ENCODE assay signal across 20 cellular contexts in genomic region chr4:1258457-1258856, GRCh38. TPM values are rescaled to one million over a fixed set of nuclear protein-coding genes. Genes with fewer than 3 reads are reported as not detected.
A peak's percentile ranks its signal among the peaks of the same experiment; 100 is the strongest.
DNase-seq lines count a peak whose midpoint lies in the region; ATAC-seq, FAIRE-seq and TF ChIP-seq lines count a peak whose summit lies in the region.
"Had no signal": no experiment of that assay in that cellular context is flagged by ENCODE, and none has a peak within 500 bp of the region (broad histone marks: within the 10 kb centered on the region; RNA-seq: fewer than 3 reads in every experiment).

No MANE protein-coding gene starts in this region.

- no peak for FAIRE-seq in HTR-8/SVneo (lab: Jason Lieb, UNC)
- FAIRE-seq: A549, G401.6 had no signal

- H3K27ac Mint-ChIP-seq in activated B cell treated with CpG ODN at 0.5 μM for 24 hours (no peak overlapping the region), glutamatergic neuron (ENCODE audit: unreplicated experiment) (no peak overlapping the region)

- intact Hi-C loops in activated B cell treated with CpG ODN at 0.5 μM for 24 hours (cut with micrococcal nuclease) (no loop called here), breast epithelium (cut with DNase I; ENCODE audit: low total_unique reads) (no loop called here)

- H3K4me1 Mint-ChIP-seq in activated B cell treated with CpG ODN at 0.5 μM for 24 hours (peaks cover 18% of the 10 kb centered on the region), glutamatergic neuron (ENCODE audit: low read depth, unreplicated experiment) (peaks cover 5% of the 10 kb centered on the region)

- no peak overlapping the region for H3K27ac ChIP-seq in breast epithelium
- H3K27ac ChIP-seq: A549, GM23248, HL-60, Peyer's patch had no signal

- ATAC-seq in activated B cell treated with CpG ODN at 0.5 μM for 24 hours (ENCODE audit: low read depth) = peak; percentile 28
- ATAC-seq: A549 had no signal

- no peaks in the 10 kb centered on the region for H3K9me3 ChIP-seq in breast epithelium
- H3K9me3 ChIP-seq: Peyer's patch had no signal

- H3K36me3 Mint-ChIP-seq in activated B cell treated with CpG ODN at 0.5 μM for 24 hours (ENCODE audit: low read depth) (no peaks in the 10 kb centered on the region), glutamatergic neuron (ENCODE audit: unreplicated experiment) (peaks cover 36% of the 10 kb centered on the region)

- POLR2A ChIA-PET in activated B cell treated with CpG ODN at 0.5 μM for 24 hours (lab: Charles Lee) = interaction anchor here (0.7 to 1.7 kb wide), 2 partner anchors 9 to 89 kb away, joined by 7 to 9 read pairs; partner anchors contain the start of genes CTBP1 and UVSSA

- no peak for TF ChIP-seq POLR2A in breast epithelium (IDR thresholded peaks at IDR 0.05)

- H3K9me3 Mint-ChIP-seq in activated B cell treated with CpG ODN at 0.5 μM for 24 hours (peaks cover 7% of the 10 kb centered on the region), glutamatergic neuron (ENCODE audit: unreplicated experiment) (peaks cover 12% of the 10 kb centered on the region)

- no peaks in the 10 kb centered on the region for H3K4me1 ChIP-seq in breast epithelium
- H3K4me1 ChIP-seq: A549, Peyer's patch had no signal

- DNase-seq in AG09309 (ENCODE audit: low read depth) (no peak), activated B cell treated with CpG ODN at 0.5 μM for 24 hours (no peak), glutamatergic neuron (no peak), NCI-H2029 treated with DMSO at 0.1 percent for 48 hours (lab: John Stamatoyannopoulos, UW) (no peak), NCI-H2107 (lab: John Stamatoyannopoulos, UW) (no peak), breast epithelium (ENCODE audit: low spot score in 2 of 2) (no peak), HTR-8/SVneo (ENCODE audit: insufficient read length, low spot score) (no peak)
- DNase-seq: AML-193; CD4-positive, CD25-positive, alpha-beta regulatory T cell; GM23248; KBM-7; NCI-H1092; NCI-H345; NCI-H748 treated with DMSO at 0.1 percent for 48 hours; SHP77 had no signal

- H3K4me3 ChIP-seq in AG09309 (ENCODE audit: control insufficient read depth, low read depth, low read length) (no peak overlapping the region), GM12875 (ENCODE audit: low read depth, low read length) (no peak overlapping the region), breast epithelium (no peak overlapping the region)
- H3K4me3 ChIP-seq: A549, GM23248, Peyer's patch had no signal

- CTCF ChIA-PET in activated B cell treated with CpG ODN at 0.5 μM for 24 hours (lab: Charles Lee) = interaction anchor here (3.3 kb wide), 1 partner anchor 9 kb away, joined by 17 read pairs; no protein-coding TSS in a partner anchor

- no peaks in the 10 kb centered on the region for H3K27me3 ChIP-seq in breast epithelium
- H3K27me3 ChIP-seq: Peyer's patch had no signal

- H3K36me3 ChIP-seq in breast epithelium = no peaks in the 10 kb centered on the region
- H3K36me3 ChIP-seq: Peyer's patch had no signal

- H3K27me3 Mint-ChIP-seq in activated B cell treated with CpG ODN at 0.5 μM for 24 hours (no peaks in the 10 kb centered on the region), glutamatergic neuron (ENCODE audit: unreplicated experiment) (peaks cover 3% of the 10 kb centered on the region)

- H3K4me3 Mint-ChIP-seq in activated B cell treated with CpG ODN at 0.5 μM for 24 hours (no peak overlapping the region), glutamatergic neuron (ENCODE audit: unreplicated experiment) (no peak overlapping the region)
- H3K4me3 Mint-ChIP-seq: CD4-positive, CD25-positive, alpha-beta regulatory T cell had no signal

- TF ChIP-seq CTCF in AG09309 (IDR thresholded peaks at IDR 0.05; ENCODE audit: control insufficient read depth, insufficient read depth, low read depth, low read length, missing control alignments) (peak; percentile 2), GM12875 (IDR thresholded peaks at IDR 0.05; ENCODE audit: borderline replicate concordance, insufficient read depth, low read depth, low read length) (0 out of 2 replicates have a peak, but pooled peaks have one; percentile 10), activated B cell treated with CpG ODN at 0.5 μM for 24 hours (IDR thresholded peaks at IDR 0.05) (no peak), glutamatergic neuron (IDR thresholded peaks at IDR 0.05; ENCODE audit: partially characterized antibody, unreplicated experiment) (peak; percentile 13), breast epithelium (IDR thresholded peaks at IDR 0.05) (no peak)

RNA-seq across cellular contexts. Expression of gene CTBP1, which starts 9.5 kb away (rescaled TPM):
- total RNA-seq in activated B cell treated with CpG ODN at 0.5 μM for 24 hours (162 and 175 TPM in 2 replicates), glutamatergic neuron (ENCODE audit: unreplicated experiment) (302 TPM), breast epithelium (100 to 1,000 TPM; 130 to 159 (median 133) TPM)

RNA-seq across cellular contexts. Expression of gene MAEA, which starts 31.2 kb away (rescaled TPM):
- 67.3 and 73.7 TPM in 2 replicates for total RNA-seq in activated B cell treated with CpG ODN at 0.5 μM for 24 hours
- total RNA-seq in glutamatergic neuron (ENCODE audit: unreplicated experiment) = 77.2 TPM
- 10 to 100 TPM; 49.9 to 76.7 (median 62.3) TPM for total RNA-seq in breast epithelium

Comparison
In these comparisons a context has a peak if more than half of its experiments do, and no peak if none do; other contexts are left out.
1. CTCF ChIP-seq: peak in AG09309 (single experiment), GM12875 (single experiment) and glutamatergic neuron (single experiment); none in activated B cell treated with CpG ODN at 0.5 μM for 24 hours (single experiment) and breast epithelium (0 of 3).